Comparison of ENCODE assay signal across 18 cellular contexts in genomic region chr1:7510389-7510931, GRCh38.
DNase-seq lines count a peak whose midpoint lies in the region; ATAC-seq, FAIRE-seq and TF ChIP-seq lines count a peak whose summit lies in the region.
"Had no signal": no experiment of that assay in that cellular context is flagged by ENCODE, and none has a peak within 500 bp of the region (broad histone marks: within the 10 kb centered on the region; RNA-seq: fewer than 3 reads in every experiment).

No MANE protein-coding gene starts in this region.

- dilution Hi-C loops in IMR-90 (cut with HindIII; ENCODE audit: low sequenced_read_pairs, unreplicated experiment), result no loop called here

- H3K36me3 ChIP-seq in IMR-90 (ENCODE audit: control insufficient read depth, insufficient read depth, low read length), result no peaks in the 10 kb centered on the region
- no peaks in the 10 kb centered on the region for H3K36me3 ChIP-seq in hepatocyte (replicated peaks; ENCODE audit: insufficient read depth, low read depth)
- no peaks in the 10 kb centered on the region for H3K36me3 ChIP-seq in MM.1S (replicated peaks; ENCODE audit: insufficient read depth, low read length)
- no peaks in the 10 kb centered on the region for H3K36me3 ChIP-seq in OCI-LY7 (ENCODE audit: insufficient read depth, low read length)
- no peaks in the 10 kb centered on the region for H3K36me3 ChIP-seq in gastrocnemius medialis

- H3K9me1 ChIP-seq in IMR-90 (ENCODE audit: insufficient read depth, low read length), result no peaks in the 10 kb centered on the region

- H3K14ac ChIP-seq in IMR-90 (replicated peaks; ENCODE audit: low read depth, low read length), result no peak overlapping the region

- peak overlapping the region; percentile 88 for H3K27ac Mint-ChIP-seq in neural crest cell (ENCODE audit: unreplicated experiment)
- H3K27ac Mint-ChIP-seq: B cell; CD8-positive, alpha-beta T cell; H9 had no signal

- in situ Hi-C loops in IMR-90 (cut with MboI; ENCODE audit: low sequenced_read_pairs) (no loop called here), gastrocnemius medialis (cut with MboI; ENCODE audit: low sequenced_read_pairs in 4 of 4) (no loop called here)

- H3K4ac ChIP-seq in IMR-90 (ENCODE audit: low read depth, low read length), result no peak overlapping the region

- H3K56ac ChIP-seq in IMR-90 (ENCODE audit: extremely low read depth, insufficient read depth, low read length), result no peak overlapping the region

- no peak for TF ChIP-seq EP300 in A549 (IDR thresholded peaks at IDR 0.05)

- TF ChIP-seq CTCF in A549 (IDR thresholded peaks at IDR 0.05), result no peak
- no peak for TF ChIP-seq CTCF in IMR-90 (conservative IDR thresholded peaks at IDR 0.05; ENCODE audit: low read depth, low read length)
- no peak for TF ChIP-seq CTCF in hepatocyte (IDR thresholded peaks at IDR 0.05; ENCODE audit: poor library complexity)
- TF ChIP-seq CTCF in neural crest cell (conservative IDR thresholded peaks at IDR 0.05), result no peak
- TF ChIP-seq CTCF in MM.1S (IDR thresholded peaks at IDR 0.05; ENCODE audit: low read length), result no peak
- no peak for TF ChIP-seq CTCF in OCI-LY7 (conservative IDR thresholded peaks at IDR 0.05; ENCODE audit: low read length)
- TF ChIP-seq CTCF in gastrocnemius medialis (IDR thresholded peaks at IDR 0.05 in 4 of 5, conservative IDR thresholded peaks at IDR 0.05 in 1 of 5), result no peak

- peak in 1 of 2 experiments; percentile 66 for DNase-seq in A549 (ENCODE audit: low read depth in 1 of 2, low spot score in 1 of 2)
- DNase-seq in IMR-90, result no peak
- peak; percentile 61 for DNase-seq in hepatocyte (ENCODE audit: low spot score)
- no peak for DNase-seq in neural crest cell (ENCODE audit: low read depth, low spot score)
- DNase-seq in MM.1S, result no peak
- no peak for DNase-seq in OCI-LY7 (ENCODE audit: low spot score)
- no peak for DNase-seq in gastrocnemius medialis
- DNase-seq: 8988T; ACHN; CD8-positive, alpha-beta T cell; DND-41; GDM1; GOT3; H9 had no signal

- no peaks in the 10 kb centered on the region for H3K79me1 ChIP-seq in IMR-90 (ENCODE audit: low read depth in 1 of 2, low read length in 2 of 2)

- H3K4me2 ChIP-seq in A549, result peak overlapping the region; percentile 11; the same call in 2 of the 3 replicates
- no peak overlapping the region for H3K4me2 ChIP-seq in IMR-90 (ENCODE audit: low read depth, low read length)
- no peak overlapping the region for H3K4me2 ChIP-seq in hepatocyte
- H3K4me2 ChIP-seq in MM.1S (ENCODE audit: low read depth, low read length), result no peak overlapping the region
- H3K4me2 ChIP-seq in OCI-LY7 (ENCODE audit: low read length), result no peak overlapping the region

- no peaks in the 10 kb centered on the region for H3K36me3 Mint-ChIP-seq in neural crest cell (ENCODE audit: low read depth)
- H3K36me3 Mint-ChIP-seq: CD8-positive, alpha-beta T cell had no signal

- H3K79me2 ChIP-seq in hepatocyte (no peaks in the 10 kb centered on the region), MM.1S (ENCODE audit: low read length) (no peaks in the 10 kb centered on the region), OCI-LY7 (ENCODE audit: insufficient read depth, low read depth, low read length) (no peaks in the 10 kb centered on the region)

- no peak overlapping the region for H3K4me3 Mint-ChIP-seq in neural crest cell
- H3K4me3 Mint-ChIP-seq: B cell; CD8-positive, alpha-beta T cell; H9 had no signal

- H3K18ac ChIP-seq in IMR-90 (ENCODE audit: low read depth, low read length), result no peak overlapping the region

- H3K27me3 Mint-ChIP-seq in neural crest cell (ENCODE audit: low read depth), result no peaks in the 10 kb centered on the region
- H3K27me3 Mint-ChIP-seq: B cell had no signal

- no peaks in the 10 kb centered on the region for H3K9me3 ChIP-seq in A549
- no peaks in the 10 kb centered on the region for H3K9me3 ChIP-seq in IMR-90 (ENCODE audit: control insufficient read depth, insufficient read depth, low read length)
- no peaks in the 10 kb centered on the region for H3K9me3 ChIP-seq in hepatocyte (ENCODE audit: low read depth)
- H3K9me3 ChIP-seq in MM.1S (replicated peaks; ENCODE audit: insufficient read depth, low read length), result no peaks in the 10 kb centered on the region
- no peaks in the 10 kb centered on the region for H3K9me3 ChIP-seq in OCI-LY7 (ENCODE audit: low read length)
- no peaks in the 10 kb centered on the region for H3K9me3 ChIP-seq in gastrocnemius medialis

- no peak overlapping the region for H2BK15ac ChIP-seq in IMR-90 (ENCODE audit: low read depth, low read length)

- no peaks in the 10 kb centered on the region for H3K4me1 Mint-ChIP-seq in neural crest cell
- H3K4me1 Mint-ChIP-seq: B cell had no signal

- 48% methylated on average over 7 of the region's 7 CpGs for WGBS in A549 (ENCODE audit: missing lambda C conversion rate)
- WGBS in IMR-90 (ENCODE audit: extremely low coverage in 2 of 2, insufficient read length in 1 of 2), 2 experiments, result 100% methylated on average over 1 of the region's 7 CpGs; no CpG with 5 or more reads in 1 of the 2 experiments
- 87% methylated on average over 7 of the region's 7 CpGs for WGBS in hepatocyte (ENCODE audit: low lambda C conversion rate, missing lambda C conversion rate)

- intact Hi-C loops in IMR-90 (cut with micrococcal nuclease) (no loop called here), OCI-LY7 (cut with micrococcal nuclease; ENCODE audit: unreplicated experiment) (no loop called here), gastrocnemius medialis (cut with DNase I; ENCODE audit: low total_unique reads) (no loop called here)

- H3F3A ChIP-seq in MM.1S (ENCODE audit: insufficient read depth, low read length), result no peaks in the 10 kb centered on the region

- CTCF ChIA-PET in A549 (lab: Yijun Ruan, JAX) (no interaction called here), IMR-90 (lab: Yijun Ruan, JAX) (interaction anchor here (0.6 kb wide), 1 partner anchor 257 kb away, joined by 3 read pairs; no protein-coding TSS in a partner anchor), OCI-LY7 (lab: Charles Lee; ENCODE audit: unreplicated experiment) (no interaction called here)

- H3K23ac ChIP-seq in IMR-90 (ENCODE audit: low read depth, low read length), result no peak overlapping the region

- no peak for TF ChIP-seq POLR2A in A549 (IDR thresholded peaks at IDR 0.05; ENCODE audit: low read length)
- no peak for TF ChIP-seq POLR2A in IMR-90 (IDR thresholded peaks at IDR 0.05; ENCODE audit: low read depth, low read length)
- TF ChIP-seq POLR2A in gastrocnemius medialis (IDR thresholded peaks at IDR 0.05), result no peak

- peak; percentile 42 to 58; a peak in 2 of 6 replicates for ATAC-seq in A549
- no peak for ATAC-seq in IMR-90 (ENCODE audit: low read depth)
- ATAC-seq in gastrocnemius medialis, result no peak
- ATAC-seq: CD8-positive, alpha-beta T cell had no signal

- no peak overlapping the region; the same call in 1 of the 2 replicates for H4K91ac ChIP-seq in IMR-90 (ENCODE audit: insufficient read depth, low read depth, low read length)

- H4K8ac ChIP-seq in IMR-90 (ENCODE audit: low read depth in 2 of 2, low read length in 2 of 2), result no peak overlapping the region

- H2BK20ac ChIP-seq in IMR-90 (ENCODE audit: low read depth, low read length), result no peak overlapping the region

- no peaks in the 10 kb centered on the region for H3K27me3 ChIP-seq in IMR-90 (ENCODE audit: control insufficient read depth, insufficient read depth, low read length)
- no peaks in the 10 kb centered on the region for H3K27me3 ChIP-seq in hepatocyte
- H3K27me3 ChIP-seq in MM.1S (replicated peaks; ENCODE audit: insufficient read depth, low read length), result peaks cover 90% of the 10 kb centered on the region
- H3K27me3 ChIP-seq in gastrocnemius medialis, result no peaks in the 10 kb centered on the region

- H2AFZ ChIP-seq in IMR-90 (replicated peaks; ENCODE audit: low read length, poor library complexity), result no peak overlapping the region
- H2AFZ ChIP-seq in hepatocyte, result no peak overlapping the region
- no peak overlapping the region for H2AFZ ChIP-seq in MM.1S (ENCODE audit: low read length)
- no peak overlapping the region for H2AFZ ChIP-seq in OCI-LY7 (ENCODE audit: low read length)

- FAIRE-seq in A549 (lab: Jason Lieb, UNC), result no peak
- FAIRE-seq: GM12892, GM19239 had no signal

- BruUV-seq in IMR-90 (replicated peaks; lab: Mats Ljungman, UMichigan), result no TSS peak
- no TSS peak for BruUV-seq in OCI-LY7 (replicated peaks; lab: Mats Ljungman, UMichigan)

- H3K9me2 ChIP-seq in hepatocyte (replicated peaks; ENCODE audit: insufficient read depth) (no peaks in the 10 kb centered on the region), MM.1S (replicated peaks; ENCODE audit: insufficient read depth, low read length) (no peaks in the 10 kb centered on the region), OCI-LY7 (ENCODE audit: insufficient read depth, low read length) (no peaks in the 10 kb centered on the region)

- no peak overlapping the region for H3K9ac ChIP-seq in IMR-90 (ENCODE audit: low read depth, low read length)
- H3K9ac ChIP-seq in MM.1S (ENCODE audit: low read length), result no peak overlapping the region

- no peak overlapping the region for H3K4me3 ChIP-seq in A549
- no peak overlapping the region for H3K4me3 ChIP-seq in IMR-90 (ENCODE audit: insufficient read depth, low read depth, low read length)
- no peak overlapping the region for H3K4me3 ChIP-seq in hepatocyte
- H3K4me3 ChIP-seq in MM.1S (ENCODE audit: low read length), result no peak overlapping the region
- no peak overlapping the region for H3K4me3 ChIP-seq in OCI-LY7 (ENCODE audit: low read depth, low read length, poor library complexity, severe bottlenecking)
- no peak overlapping the region for H3K4me3 ChIP-seq in gastrocnemius medialis

- H2AK9ac ChIP-seq in IMR-90 (replicated peaks; ENCODE audit: low read depth, low read length, poor library complexity), result peak overlapping the region; percentile 23

- no peak overlapping the region for H4K5ac ChIP-seq in IMR-90 (ENCODE audit: low read depth, low read length)

- TF ChIP-seq RAD21 in A549 (conservative IDR thresholded peaks at IDR 0.05 in 1 of 2, IDR thresholded peaks at IDR 0.05 in 1 of 2), result no peak
- no peak for TF ChIP-seq RAD21 in IMR-90 (IDR thresholded peaks at IDR 0.05; ENCODE audit: low read length)

- H2BK5ac ChIP-seq in IMR-90 (ENCODE audit: low read depth, low read length, poor library complexity, severe bottlenecking), result no peak overlapping the region

- H3K9me3 Mint-ChIP-seq in neural crest cell, result no peaks in the 10 kb centered on the region
- H3K9me3 Mint-ChIP-seq: CD8-positive, alpha-beta T cell; H9 had no signal

- peaks cover 26% of the 10 kb centered on the region for H3K4me1 ChIP-seq in A549
- H3K4me1 ChIP-seq in IMR-90 (ENCODE audit: control insufficient read depth, insufficient read depth, low read length), result peaks cover 5% of the 10 kb centered on the region; the same call in 1 of the 2 replicates
- peaks cover 15% of the 10 kb centered on the region for H3K4me1 ChIP-seq in hepatocyte (ENCODE audit: insufficient read depth)
- H3K4me1 ChIP-seq in MM.1S (ENCODE audit: low read length), result no peaks in the 10 kb centered on the region
- no peaks in the 10 kb centered on the region for H3K4me1 ChIP-seq in OCI-LY7 (ENCODE audit: insufficient read depth, low read length, poor library complexity, severe bottlenecking)
- peaks cover 0 to 4% of the 10 kb centered on the region in 2 donors for H3K4me1 ChIP-seq in gastrocnemius medialis

- POLR2A ChIA-PET in A549 (lab: Yijun Ruan, JAX) (no interaction called here), IMR-90 (lab: Charles Lee; ENCODE audit: unreplicated experiment) (no interaction called here), OCI-LY7 (lab: Charles Lee) (no interaction called here)

- H4K20me1 ChIP-seq in IMR-90 (ENCODE audit: insufficient read depth, low read length), result no peaks in the 10 kb centered on the region
- no peaks in the 10 kb centered on the region for H4K20me1 ChIP-seq in hepatocyte (ENCODE audit: insufficient read depth, poor library complexity, severe bottlenecking)
- no peaks in the 10 kb centered on the region for H4K20me1 ChIP-seq in MM.1S (ENCODE audit: insufficient read depth, low read length)
- no peaks in the 10 kb centered on the region for H4K20me1 ChIP-seq in OCI-LY7 (ENCODE audit: insufficient read depth, low read length)

- no peak overlapping the region for H2AK5ac ChIP-seq in IMR-90 (ENCODE audit: low read depth, low read length)

- H2BK120ac ChIP-seq in IMR-90 (ENCODE audit: low read depth, low read length), result no peak overlapping the region

- peak overlapping the region; percentile 27 to 57; a peak in 4 of 6 replicates for H3K27ac ChIP-seq in A549
- H3K27ac ChIP-seq in IMR-90 (ENCODE audit: insufficient read depth, low read length), result no peak overlapping the region
- H3K27ac ChIP-seq in hepatocyte, result peak overlapping the region; percentile 84
- no peak overlapping the region for H3K27ac ChIP-seq in MM.1S (ENCODE audit: low read length)
- no peak overlapping the region for H3K27ac ChIP-seq in OCI-LY7 (ENCODE audit: low read depth, low read length, poor library complexity, severe bottlenecking)
- no peak overlapping the region for H3K27ac ChIP-seq in gastrocnemius medialis
- H3K27ac ChIP-seq: C4-2B had no signal

Comparison
In these comparisons a context has a peak if more than half of its experiments do, and no peak if none do; other contexts are left out.
1. ATAC-seq: peak in A549 (2 of 2); none in IMR-90 (single experiment) and gastrocnemius medialis (0 of 2).
2. H3K27ac ChIP-seq: peak in A549 (2 of 2) and hepatocyte (single experiment); none in IMR-90 (single experiment), MM.1S (single experiment), OCI-LY7 (single experiment) and gastrocnemius medialis (0 of 4).